11 cellular contexts compared by ENCODE assay signal in the genomic region with DNA sequence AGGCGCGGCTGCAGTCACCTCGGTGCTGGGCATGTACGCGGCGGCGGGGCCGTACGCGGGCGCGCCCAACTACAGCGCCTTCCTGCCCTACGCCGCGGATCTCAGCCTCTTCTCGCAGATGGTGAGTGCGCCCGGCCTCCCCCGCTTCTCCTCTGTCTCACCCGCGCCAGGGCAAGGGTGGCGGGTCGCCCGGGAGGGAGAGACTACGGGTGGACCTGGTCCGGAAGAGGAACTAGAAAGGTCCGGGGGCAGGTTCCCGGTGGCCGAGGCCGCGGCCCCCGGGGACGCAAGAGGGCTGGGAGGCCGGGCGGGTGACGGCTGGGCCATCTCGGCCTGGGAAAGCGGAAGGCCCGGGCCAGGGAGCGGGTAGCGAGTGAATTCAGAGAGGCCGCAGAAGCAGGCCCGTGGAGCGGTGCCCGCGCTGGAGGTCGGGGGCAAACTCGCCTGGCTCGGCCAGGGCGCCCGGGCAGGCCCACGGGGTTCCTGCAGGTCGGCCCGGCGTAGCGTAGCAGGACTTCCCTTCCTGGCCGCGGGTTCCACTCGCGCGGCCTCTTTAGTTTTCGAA. TPM values are rescaled to one million over a fixed set of nuclear protein-coding genes. Genes with fewer than 3 reads are reported as not detected.
DNase-seq lines count a peak whose midpoint lies in the region; ATAC-seq, FAIRE-seq and TF ChIP-seq lines count a peak whose summit lies in the region.
"Had no signal": no experiment of that assay in that cellular context is flagged by ENCODE, and none has a peak within 500 bp of the region (broad histone marks: within the 10 kb centered on the region; RNA-seq: fewer than 3 reads in every experiment).

No MANE protein-coding gene starts in this region.

- H3K36me3 ChIP-seq in iPS-15b (ENCODE audit: control insufficient read depth, insufficient read depth, low read length): no peaks in the 10 kb centered on the region

- POLR2A ChIA-PET in WTC11 (lab: Charles Lee) (no interaction called here), HEK293T (lab: Yijun Ruan, JAX) (no interaction called here)

- TF ChIP-seq CTCF in WTC11 (IDR thresholded peaks at IDR 0.05): no peak
- TF ChIP-seq CTCF in omental fat pad (IDR thresholded peaks at IDR 0.05): no peak

- no peak for TF ChIP-seq POLR2A in H54 (IDR thresholded peaks at IDR 0.05; ENCODE audit: low read depth, low read length)

- peak overlapping the region; percentile 22 for H3K4me3 ChIP-seq in iPS-15b (ENCODE audit: low read depth, low read length)

- H3K27me3 Mint-ChIP-seq in WTC11 (ENCODE audit: low read depth): peaks cover 90% of the 10 kb centered on the region

- H3K4me3 Mint-ChIP-seq in WTC11: peak overlapping the region; percentile 79

- CTCF ChIA-PET in WTC11 (lab: Charles Lee): no interaction called here
- CTCF ChIA-PET in HEK293T (lab: Yijun Ruan, JAX): no interaction called here

- no peak overlapping the region for H3K9ac ChIP-seq in iPS-15b (ENCODE audit: low read depth, low read length)

- H3K9me3 ChIP-seq in iPS-15b (ENCODE audit: control insufficient read depth, insufficient read depth, low read length): no peaks in the 10 kb centered on the region

- FAIRE-seq in H54 (lab: Jason Lieb, UNC): no peak

- H3K27me3 ChIP-seq in iPS-15b (ENCODE audit: control insufficient read depth, insufficient read depth, low read length): peaks cover 82% of the 10 kb centered on the region

- no peak overlapping the region for H3K27ac Mint-ChIP-seq in WTC11

- no peaks in the 10 kb centered on the region for H3K9me3 Mint-ChIP-seq in WTC11

- DNase-seq in H54 (ENCODE audit: insufficient read length, low spot score): peak; percentile 69
- DNase-seq in WTC11 (ENCODE audit: low spot score): peak; percentile 40
- peak; percentile 78 for DNase-seq in retina
- DNase-seq in omental fat pad (ENCODE audit: low spot score): no peak
- DNase-seq in HEK293T (ENCODE audit: extremely low spot score): no peak
- DNase-seq: Calu3; naive thymus-derived CD4-positive, alpha-beta T cell; NCI-H1436; stimulated activated CD4-positive, alpha-beta T cell treated with anti-CD3 and anti-CD28 coated beads, Interleukin-2, amount 100 ng/mL, for 24 hours had no signal

- H3K4me1 Mint-ChIP-seq in WTC11: peaks cover 53% of the 10 kb centered on the region

- H3K36me3 Mint-ChIP-seq in WTC11: no peaks in the 10 kb centered on the region

- peaks cover 11% of the 10 kb centered on the region for H3K4me1 ChIP-seq in iPS-15b (ENCODE audit: control insufficient read depth, insufficient read depth, low read length)

- ATAC-seq in WTC11 (no peak), HG03432 (IDR thresholded peaks at IDR 0.05; ENCODE audit: unreplicated experiment) (no peak), omental fat pad (ENCODE audit: low FRiP score) (no peak)
- ATAC-seq: naive thymus-derived CD4-positive, alpha-beta T cell had no signal

TF ChIP-seq in WTC11, 78 proteins besides CTCF, POLR2A, EP300 and RAD21 (continues in another document):
- TF ChIP-seq, protein P1, sequence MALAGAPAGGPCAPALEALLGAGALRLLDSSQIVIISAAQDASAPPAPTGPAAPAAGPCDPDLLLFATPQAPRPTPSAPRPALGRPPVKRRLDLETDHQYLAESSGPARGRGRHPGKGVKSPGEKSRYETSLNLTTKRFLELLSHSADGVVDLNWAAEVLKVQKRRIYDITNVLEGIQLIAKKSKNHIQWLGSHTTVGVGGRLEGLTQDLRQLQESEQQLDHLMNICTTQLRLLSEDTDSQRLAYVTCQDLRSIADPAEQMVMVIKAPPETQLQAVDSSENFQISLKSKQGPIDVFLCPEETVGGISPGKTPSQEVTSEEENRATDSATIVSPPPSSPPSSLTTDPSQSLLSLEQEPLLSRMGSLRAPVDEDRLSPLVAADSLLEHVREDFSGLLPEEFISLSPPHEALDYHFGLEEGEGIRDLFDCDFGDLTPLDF (CRISPR knock-in tag; IDR thresholded peaks at IDR 0.05): no peak
- TF ChIP-seq ZNF317 (CRISPR knock-in tag; IDR thresholded peaks at IDR 0.05; ENCODE audit: borderline replicate concordance, low read depth): no peak
- TF ChIP-seq, protein P2, sequence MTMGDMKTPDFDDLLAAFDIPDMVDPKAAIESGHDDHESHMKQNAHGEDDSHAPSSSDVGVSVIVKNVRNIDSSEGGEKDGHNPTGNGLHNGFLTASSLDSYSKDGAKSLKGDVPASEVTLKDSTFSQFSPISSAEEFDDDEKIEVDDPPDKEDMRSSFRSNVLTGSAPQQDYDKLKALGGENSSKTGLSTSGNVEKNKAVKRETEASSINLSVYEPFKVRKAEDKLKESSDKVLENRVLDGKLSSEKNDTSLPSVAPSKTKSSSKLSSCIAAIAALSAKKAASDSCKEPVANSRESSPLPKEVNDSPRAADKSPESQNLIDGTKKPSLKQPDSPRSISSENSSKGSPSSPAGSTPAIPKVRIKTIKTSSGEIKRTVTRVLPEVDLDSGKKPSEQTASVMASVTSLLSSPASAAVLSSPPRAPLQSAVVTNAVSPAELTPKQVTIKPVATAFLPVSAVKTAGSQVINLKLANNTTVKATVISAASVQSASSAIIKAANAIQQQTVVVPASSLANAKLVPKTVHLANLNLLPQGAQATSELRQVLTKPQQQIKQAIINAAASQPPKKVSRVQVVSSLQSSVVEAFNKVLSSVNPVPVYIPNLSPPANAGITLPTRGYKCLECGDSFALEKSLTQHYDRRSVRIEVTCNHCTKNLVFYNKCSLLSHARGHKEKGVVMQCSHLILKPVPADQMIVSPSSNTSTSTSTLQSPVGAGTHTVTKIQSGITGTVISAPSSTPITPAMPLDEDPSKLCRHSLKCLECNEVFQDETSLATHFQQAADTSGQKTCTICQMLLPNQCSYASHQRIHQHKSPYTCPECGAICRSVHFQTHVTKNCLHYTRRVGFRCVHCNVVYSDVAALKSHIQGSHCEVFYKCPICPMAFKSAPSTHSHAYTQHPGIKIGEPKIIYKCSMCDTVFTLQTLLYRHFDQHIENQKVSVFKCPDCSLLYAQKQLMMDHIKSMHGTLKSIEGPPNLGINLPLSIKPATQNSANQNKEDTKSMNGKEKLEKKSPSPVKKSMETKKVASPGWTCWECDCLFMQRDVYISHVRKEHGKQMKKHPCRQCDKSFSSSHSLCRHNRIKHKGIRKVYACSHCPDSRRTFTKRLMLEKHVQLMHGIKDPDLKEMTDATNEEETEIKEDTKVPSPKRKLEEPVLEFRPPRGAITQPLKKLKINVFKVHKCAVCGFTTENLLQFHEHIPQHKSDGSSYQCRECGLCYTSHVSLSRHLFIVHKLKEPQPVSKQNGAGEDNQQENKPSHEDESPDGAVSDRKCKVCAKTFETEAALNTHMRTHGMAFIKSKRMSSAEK (CRISPR knock-in tag; IDR thresholded peaks at IDR 0.05; ENCODE audit: borderline replicate concordance): no peak
- no peak for TF ChIP-seq SP1 (CRISPR knock-in tag; conservative IDR thresholded peaks at IDR 0.05)

TF ChIP-seq in HEK293T, 16 proteins besides CTCF, POLR2A, EP300 and RAD21:
- no peak for TF ChIP-seq FOXA1 (IDR thresholded peaks at IDR 0.05)
- no peak for TF ChIP-seq ELF4 (IDR thresholded peaks at IDR 0.05)
- TF ChIP-seq SP1 (IDR thresholded peaks at IDR 0.05): no peak
- no peak for TF ChIP-seq FOXK2 (IDR thresholded peaks at IDR 0.05)
- no peak for TF ChIP-seq HDGF (IDR thresholded peaks at IDR 0.05; ENCODE audit: borderline replicate concordance)
- TF ChIP-seq LEF1 (IDR thresholded peaks at IDR 0.05; ENCODE audit: borderline replicate concordance): no peak
- TF ChIP-seq TARDBP (IDR thresholded peaks at IDR 0.05): no peak
- TF ChIP-seq BHLHE40 (IDR thresholded peaks at IDR 0.05; ENCODE audit: borderline replicate concordance): no peak
- no peak for TF ChIP-seq L3MBTL2 (conservative IDR thresholded peaks at IDR 0.05)
- no peak for TF ChIP-seq SUZ12 (IDR thresholded peaks at IDR 0.05)

RNA-seq across cellular contexts. Expression of a gene that starts 0.7 kb away (rescaled TPM):
- 14.1 to 21.0 TPM (median 14.8 TPM) in 3 replicates for total RNA-seq in WTC11 (2021)
- under 1 TPM in 3 of 4 donors, not detected in 1; 0.31 to 0.60 (median 0.47) TPM for total RNA-seq in omental fat pad
- total RNA-seq: Calu3; naive thymus-derived CD4-positive, alpha-beta T cell had no signal

Comparison
In these comparisons a context has a peak if more than half of its experiments do, and no peak if none do; other contexts are left out.
1. DNase-seq: peak in H54 (single experiment), WTC11 (single experiment) and retina (single experiment); none in omental fat pad (single experiment) and HEK293T (single experiment).